ENCODE assay signal across 8 cellular contexts in the genomic region with DNA sequence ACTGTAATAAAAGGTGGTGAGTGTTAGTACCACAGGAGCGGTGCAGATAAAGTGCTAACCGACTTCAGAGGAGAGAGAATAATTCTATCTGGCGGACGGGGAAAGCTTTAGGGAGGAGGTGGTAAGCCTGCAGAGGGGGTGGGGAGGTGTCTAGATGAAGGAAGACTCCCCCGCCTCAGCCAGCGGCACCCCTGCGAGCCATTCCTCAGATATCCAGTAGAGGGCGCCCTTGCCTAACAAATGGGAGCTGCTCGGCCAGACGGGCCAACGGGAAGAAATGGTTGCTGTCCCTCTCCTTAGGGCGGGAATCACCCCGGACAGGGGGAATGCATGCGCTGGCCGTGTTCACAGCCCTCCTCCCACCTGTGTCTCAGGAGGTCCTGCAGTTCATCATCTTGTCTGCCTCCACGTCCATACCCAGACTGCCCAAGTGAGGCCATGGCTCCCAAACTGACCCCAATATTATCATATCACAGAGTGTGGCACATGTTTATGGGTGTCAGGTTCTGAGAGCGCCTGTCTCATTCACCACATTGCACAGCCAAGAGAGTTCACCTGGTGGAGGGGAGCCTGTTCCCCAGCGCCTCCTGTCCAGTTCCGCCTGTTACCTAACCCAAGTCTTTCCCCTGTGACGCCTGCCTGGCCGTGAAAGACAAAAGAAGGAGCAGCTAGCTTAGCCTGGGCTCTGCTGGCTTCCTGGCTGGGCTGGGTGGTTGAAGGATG.
DNase-seq lines count a peak whose midpoint lies in the region; ATAC-seq, FAIRE-seq and TF ChIP-seq lines count a peak whose summit lies in the region.

No MANE protein-coding gene starts in this region.

- H3K4me2 ChIP-seq in endothelial cell of umbilical vein (ENCODE audit: insufficient read depth, low read length): no peak overlapping the region

- H3K4me3 ChIP-seq in BE2C (ENCODE audit: low read depth, low read length) (no peak overlapping the region; the same call in 1 of the 2 replicates), endothelial cell of umbilical vein (replicated peaks in 1 of 3; ENCODE audit: insufficient read depth in 1 of 3, low read depth in 1 of 3, low read length in 3 of 3) (no peak overlapping the region)

- BruUV-seq in endothelial cell of umbilical vein (replicated peaks; lab: Mats Ljungman, UMichigan): no TSS peak

- peaks cover 9% of the 10 kb centered on the region for H3K4me1 ChIP-seq in BE2C
- H3K4me1 ChIP-seq in endothelial cell of umbilical vein (ENCODE audit: control insufficient read depth, extremely low read depth, insufficient read depth, low read length): no peaks in the 10 kb centered on the region

- TF ChIP-seq CTCF in BE2C (IDR thresholded peaks at IDR 0.05; ENCODE audit: low read depth, low read length) (peak; percentile 70), endothelial cell of umbilical vein (IDR thresholded peaks at IDR 0.05; ENCODE audit: extremely low read depth in 1 of 2, insufficient read depth in 1 of 2, low read depth in 1 of 2, low read length in 2 of 2) (peak; percentile 84 to 88)

- intact Hi-C loops in endothelial cell of umbilical vein (cut with micrococcal nuclease): loop anchor here (1.0 to 5.0 kb wide), 7 partner anchors 39 to 1717 kb away; no protein-coding TSS in a partner anchor

- H3K9ac ChIP-seq in endothelial cell of umbilical vein (replicated peaks; ENCODE audit: extremely low read depth, insufficient read depth, low read length): no peak overlapping the region

- CTCF ChIA-PET in endothelial cell of umbilical vein (lab: Charles Lee): interaction anchor here (0.5 to 10.1 kb wide), 31 partner anchors 10 to 1730 kb away, joined by 3 to 231 read pairs (median 5); partner anchors contain the start of gene DCPS

- dilution Hi-C loops in endothelial cell of umbilical vein (cut with MboI; ENCODE audit: extremely low pct_ligation_motif_present, low sequenced_read_pairs): no loop called here

- H3K9me1 ChIP-seq in endothelial cell of umbilical vein (replicated peaks; ENCODE audit: control insufficient read depth, extremely low read depth, insufficient read depth, low read length): no peaks in the 10 kb centered on the region

- H3K36me3 ChIP-seq in BE2C (no peaks in the 10 kb centered on the region), endothelial cell of umbilical vein (ENCODE audit: control insufficient read depth in 2 of 2, extremely low read depth in 1 of 2, insufficient read depth in 2 of 2, low read length in 2 of 2) (no peaks in the 10 kb centered on the region)

- peak; percentile 67 for DNase-seq in BE2C
- peak; percentile 87 for DNase-seq in HTR-8/SVneo (ENCODE audit: insufficient read length, low spot score)
- DNase-seq in NOMO-1 (lab: John Stamatoyannopoulos, UW; ENCODE audit: unreplicated experiment in 2 of 2): peak; percentile 52 to 64
- DNase-seq in activated CD8-positive, alpha-beta memory T cell treated with anti-CD3 and anti-CD28 coated beads for 24 hours: peak; percentile 91
- DNase-seq in endothelial cell of umbilical vein (ENCODE audit: low read depth, low spot score): peak; percentile 74
- peak; percentile 82 for DNase-seq in midbrain (lab: John Stamatoyannopoulos, UW)
- DNase-seq in stimulated activated CD8-positive, alpha-beta memory T cell treated with anti-CD3 and anti-CD28 coated beads, Interleukin-2, amount 100 ng/mL, for 1 hour (ENCODE audit: low read depth in 2 of 2): peak; percentile 44 to 50

- H3K27me3 ChIP-seq in BE2C (no peaks in the 10 kb centered on the region), endothelial cell of umbilical vein (ENCODE audit: control insufficient read depth in 2 of 2, insufficient read depth in 2 of 2, low read length in 2 of 2) (no peaks in the 10 kb centered on the region)

- H4K20me1 ChIP-seq in endothelial cell of umbilical vein (replicated peaks; ENCODE audit: control insufficient read depth, extremely low read depth, insufficient read depth, low read length): no peaks in the 10 kb centered on the region

- no peaks in the 10 kb centered on the region for H3K79me2 ChIP-seq in endothelial cell of umbilical vein (ENCODE audit: control insufficient read depth, insufficient read depth, low read length)

- no peak overlapping the region for H3K27ac ChIP-seq in endothelial cell of umbilical vein (ENCODE audit: insufficient read depth, low read depth, low read length)

- POLR2A ChIA-PET in endothelial cell of umbilical vein (lab: Charles Lee): no interaction called here

- FAIRE-seq in HTR-8/SVneo (lab: Jason Lieb, UNC) (peak; percentile 13), endothelial cell of umbilical vein (lab: Jason Lieb, UNC) (peak; percentile 68)

- TF ChIP-seq POLR2A in endothelial cell of umbilical vein (IDR thresholded peaks at IDR 0.05; ENCODE audit: low read depth, low read length): no peak

- H3K9me3 ChIP-seq in BE2C (no peaks in the 10 kb centered on the region), endothelial cell of umbilical vein (replicated peaks; ENCODE audit: control insufficient read depth, insufficient read depth, low read length) (no peaks in the 10 kb centered on the region)

- H2AFZ ChIP-seq in endothelial cell of umbilical vein (ENCODE audit: low read depth, low read length): peak overlapping the region; percentile 33

- ATAC-seq in GM19351 (IDR thresholded peaks at IDR 0.05; ENCODE audit: unreplicated experiment): peak; percentile 77

TF ChIP-seq in endothelial cell of umbilical vein, 7 proteins besides CTCF, POLR2A, EP300 and RAD21:
- TF ChIP-seq FOS (IDR thresholded peaks at IDR 0.05; ENCODE audit: borderline replicate concordance, insufficient read depth, low read length) (no peak), POLR2AphosphoS5 (IDR thresholded peaks at IDR 0.05; ENCODE audit: insufficient read depth, low read depth, low read length) (no peak), EZH2 (IDR thresholded peaks at IDR 0.05; ENCODE audit: borderline replicate concordance, low read depth, low read length, severe bottlenecking) (no peak), JUN (IDR thresholded peaks at IDR 0.05; ENCODE audit: borderline replicate concordance, insufficient read depth, insufficient read length, low read depth) (no peak), MYC (IDR thresholded peaks at IDR 0.05; ENCODE audit: low read depth, low read length) (no peak), GATA2 (IDR thresholded peaks at IDR 0.05; ENCODE audit: insufficient read depth, insufficient read length, low read depth, low read length) (no peak)
- TF ChIP-seq, protein P1, sequence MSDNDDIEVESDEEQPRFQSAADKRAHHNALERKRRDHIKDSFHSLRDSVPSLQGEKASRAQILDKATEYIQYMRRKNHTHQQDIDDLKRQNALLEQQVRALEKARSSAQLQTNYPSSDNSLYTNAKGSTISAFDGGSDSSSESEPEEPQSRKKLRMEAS (IDR thresholded peaks at IDR 0.05; ENCODE audit: insufficient read depth, insufficient read length): no peak
TF ChIP-seq in endothelial cell of umbilical vein: peak in this region for 0.
